Comparison of ENCODE assay signal across 1 cellular context in the genomic region with DNA sequence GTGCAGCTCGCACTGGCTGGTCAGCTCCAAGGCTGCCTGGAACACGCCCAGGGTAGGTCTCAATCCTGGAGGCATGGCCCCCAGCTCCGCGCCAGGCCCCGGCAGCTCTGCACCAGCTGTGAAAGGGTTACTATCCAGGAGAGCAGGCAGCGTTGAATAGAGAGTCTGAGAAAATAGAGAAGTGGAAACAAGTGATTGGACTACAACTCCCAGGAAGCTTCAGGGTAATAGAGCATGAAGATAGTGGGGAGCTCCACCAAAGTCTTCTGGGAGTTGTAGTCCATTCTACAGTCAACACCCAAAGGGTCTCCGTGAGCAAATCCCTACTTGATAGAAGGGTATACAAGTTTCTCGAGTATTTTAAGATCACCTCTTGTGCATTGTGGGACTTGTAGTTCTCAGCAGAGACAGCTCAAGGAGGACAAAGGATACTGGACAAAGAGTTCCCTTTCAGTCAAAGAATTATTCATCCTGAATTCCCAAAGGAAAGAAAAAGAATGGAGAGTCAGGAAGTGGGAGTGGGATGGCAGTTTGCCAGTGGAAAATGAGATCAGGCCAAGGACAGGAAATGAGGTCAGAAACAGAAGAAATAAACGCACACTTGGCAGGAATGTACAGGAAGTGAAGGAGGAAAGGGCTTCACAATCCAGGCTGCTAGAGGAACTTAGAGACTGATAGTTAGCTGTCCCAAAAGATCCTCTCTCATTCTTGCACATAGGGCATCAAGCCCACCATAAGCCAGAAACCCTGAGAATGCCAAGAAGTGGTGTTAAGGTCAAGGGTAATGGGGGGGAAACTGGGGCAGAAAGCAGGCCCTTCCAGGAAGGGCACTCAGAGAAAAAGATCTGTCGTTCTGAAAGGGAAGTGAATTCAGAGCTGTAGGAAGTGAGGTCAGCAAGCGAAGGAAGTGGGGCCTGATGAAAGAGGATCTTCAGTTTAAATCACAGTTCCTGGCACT.
A peak's percentile ranks its signal among the peaks of the same experiment; 100 is the strongest.
TF ChIP-seq lines count a peak whose summit lies in the region.

No MANE protein-coding gene starts in this region.

TF ChIP-seq in A549, 52 proteins besides CTCF, POLR2A, EP300 and RAD21:
- TF ChIP-seq MAFK (IDR thresholded peaks at IDR 0.05; ENCODE audit: partially characterized antibody): peak; percentile 90
- TF ChIP-seq MAZ (IDR thresholded peaks at IDR 0.05; ENCODE audit: borderline replicate concordance, low read depth, low read length): no peak
